ENCODE assay signal across 5 cellular contexts in genomic region chr1:156750191-156750931, GRCh38. TPM values are rescaled to one million over a fixed set of nuclear protein-coding genes. Genes with fewer than 3 reads are reported as not detected.
DNase-seq lines count a peak whose midpoint lies in the region; ATAC-seq lines count a peak whose summit lies in the region.

No MANE protein-coding gene starts in this region.

- no peaks in the 10 kb centered on the region for H3K9me3 ChIP-seq in iPS-18a (ENCODE audit: control insufficient read depth, low read depth, low read length)

- no peaks in the 10 kb centered on the region for H3K27me3 ChIP-seq in iPS-18a (ENCODE audit: control insufficient read depth, insufficient read depth, low read length)

- no peak for ATAC-seq in GM18519 (IDR thresholded peaks at IDR 0.05; ENCODE audit: low FRiP score, unreplicated experiment)

- H3K4me1 ChIP-seq in iPS-18a (ENCODE audit: control insufficient read depth, low read depth, low read length), result peaks cover 52% of the 10 kb centered on the region

- no peak for DNase-seq in Jurkat, Clone E6-1 (ENCODE audit: low read depth, low spot score)
- peak; percentile 49 to 51 for DNase-seq in activated CD4-positive, alpha-beta T cell treated with anti-CD3 and anti-CD28 coated beads, Interleukin-2, amount 50 U/mL, for 4 hours

- H3K27ac ChIP-seq in iPS-18a (ENCODE audit: low read length), result peak overlapping the region; percentile 51
- peak overlapping the region; percentile 98 for H3K27ac ChIP-seq in temporal lobe (ENCODE audit: low read depth, low read length)

- H3K9ac ChIP-seq in iPS-18a (ENCODE audit: low read length), result peak overlapping the region; percentile 99

- no peaks in the 10 kb centered on the region for H3K36me3 ChIP-seq in iPS-18a (ENCODE audit: control insufficient read depth, low read depth, low read length)

- H3K4me3 ChIP-seq in Jurkat, Clone E6-1 (ENCODE audit: low read length), result peak overlapping the region; percentile 98
- peak overlapping the region; percentile 100 for H3K4me3 ChIP-seq in iPS-18a (ENCODE audit: low read length)

RNA-seq across cellular contexts. Expression of gene HDGF, which starts 1.1 kb away (rescaled TPM):
- 382 TPM for polyA plus RNA-seq in Jurkat, Clone E6-1 (2012; ENCODE audit: insufficient read depth, insufficient read length)
- 72.0 TPM for total RNA-seq in temporal lobe

RNA-seq across cellular contexts. Expression of gene MRPL24, which starts 9.5 kb away (rescaled TPM):
- 221 TPM for polyA plus RNA-seq in Jurkat, Clone E6-1 (2012; ENCODE audit: insufficient read depth, insufficient read length)
- total RNA-seq in temporal lobe, result 11.6 TPM

RNA-seq across cellular contexts. Expression of gene PRCC, which starts 17.0 kb away (rescaled TPM):
- polyA plus RNA-seq in Jurkat, Clone E6-1 (2012; ENCODE audit: insufficient read depth, insufficient read length), result 84.1 TPM
- total RNA-seq in temporal lobe, result 26.3 TPM

RNA-seq across cellular contexts. Expression of gene ISG20L2, which starts 21.8 kb away (rescaled TPM):
- 44.6 TPM for polyA plus RNA-seq in Jurkat, Clone E6-1 (2012; ENCODE audit: insufficient read depth, insufficient read length)
- total RNA-seq in temporal lobe, result 5.9 TPM

RNA-seq across cellular contexts. Expression of gene METTL25B, which starts 22.1 kb away (rescaled TPM):
- polyA plus RNA-seq in Jurkat, Clone E6-1 (2012; ENCODE audit: insufficient read depth, insufficient read length), result 31.8 TPM
- total RNA-seq in temporal lobe, result 6.6 TPM
